Comparison of ENCODE assay signal across 9 cellular contexts in the genomic region with DNA sequence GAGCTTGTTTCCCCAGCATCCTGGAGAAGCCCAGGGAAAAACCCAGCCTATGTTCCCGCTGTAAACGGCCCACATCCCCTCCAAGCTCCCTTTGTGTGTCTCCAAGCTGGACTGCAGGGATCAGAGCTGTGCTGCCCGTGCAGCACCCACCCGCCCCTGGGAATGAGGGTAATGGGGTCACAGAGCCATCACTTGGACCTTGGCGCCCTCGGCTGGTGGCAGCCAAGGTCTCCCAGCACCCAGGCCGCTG. TPM values are rescaled to one million over a fixed set of nuclear protein-coding genes. Genes with fewer than 3 reads are reported as not detected.
DNase-seq lines count a peak whose midpoint lies in the region; ATAC-seq and TF ChIP-seq lines count a peak whose summit lies in the region.
"Had no signal": no experiment of that assay in that cellular context is flagged by ENCODE, and none has a peak within 500 bp of the region (broad histone marks: within the 10 kb centered on the region; RNA-seq: fewer than 3 reads in every experiment).

No MANE protein-coding gene starts in this region.

- intact Hi-C loops in activated CD4-positive, alpha-beta T cell treated with anti-CD3 and anti-CD28 coated beads, Interleukin-2, amount 10 ng/mL, durations not matched to agents 24 days and 14 days (cut with micrococcal nuclease), result loop anchor here (10.0 kb wide), 1 partner anchor 295 kb away; no protein-coding TSS in a partner anchor

- no peaks in the 10 kb centered on the region for H3K9me3 ChIP-seq in SU-DHL-6 (ENCODE audit: insufficient read depth, low read length)

- H2AFZ ChIP-seq in SU-DHL-6 (ENCODE audit: low read depth, low read length, severe bottlenecking), result no peak overlapping the region

- no peaks in the 10 kb centered on the region for H3K27me3 ChIP-seq in SU-DHL-6 (ENCODE audit: low read length)

- H3K27ac Mint-ChIP-seq in activated CD4-positive, alpha-beta T cell treated with anti-CD3 and anti-CD28 coated beads, Interleukin-2, amount 10 ng/mL, durations not matched to agents 24 days and 14 days, result peak overlapping the region; percentile 98

- H3F3A ChIP-seq in SU-DHL-6 (ENCODE audit: insufficient read depth), result peaks cover 7% of the 10 kb centered on the region

- H3K4me1 Mint-ChIP-seq in activated CD4-positive, alpha-beta T cell treated with anti-CD3 and anti-CD28 coated beads, Interleukin-2, amount 10 ng/mL, durations not matched to agents 24 days and 14 days, result peaks cover 41% of the 10 kb centered on the region

- H3K9me3 Mint-ChIP-seq in activated CD4-positive, alpha-beta T cell treated with anti-CD3 and anti-CD28 coated beads, Interleukin-2, amount 10 ng/mL, durations not matched to agents 24 days and 14 days, result no peaks in the 10 kb centered on the region

- H4K20me1 ChIP-seq in SU-DHL-6 (ENCODE audit: low read depth, low read length), result peaks cover 16% of the 10 kb centered on the region; the same call in 1 of the 2 replicates

- DNase-seq in activated CD4-positive, alpha-beta T cell treated with anti-CD3 and anti-CD28 coated beads, Interleukin-2, amount 10 ng/mL, durations not matched to agents 24 days and 14 days, result no peak
- DNase-seq in activated CD4-positive, alpha-beta T cell treated with anti-CD3 and anti-CD28 coated beads for 48 hours, result no peak
- DNase-seq in iPS-NIHi7 (ENCODE audit: extremely low spot score) (peak; percentile 54), substantia nigra (lab: John Stamatoyannopoulos, UW) (no peak), GM19240 (ENCODE audit: insufficient read length, low spot score) (no peak), ureter (ENCODE audit: low spot score) (no peak)

- H3K36me3 Mint-ChIP-seq in activated CD4-positive, alpha-beta T cell treated with anti-CD3 and anti-CD28 coated beads, Interleukin-2, amount 10 ng/mL, durations not matched to agents 24 days and 14 days (ENCODE audit: low read depth), result peaks cover 9% of the 10 kb centered on the region

- no peaks in the 10 kb centered on the region for H3K9me2 ChIP-seq in SU-DHL-6 (replicated peaks; ENCODE audit: insufficient read depth, low read length)

- H3K27me3 Mint-ChIP-seq in activated CD4-positive, alpha-beta T cell treated with anti-CD3 and anti-CD28 coated beads, Interleukin-2, amount 10 ng/mL, durations not matched to agents 24 days and 14 days, result peaks cover 7% of the 10 kb centered on the region

- peak overlapping the region; percentile 75 for H3K4me2 ChIP-seq in SU-DHL-6 (ENCODE audit: low read depth, low read length, poor library complexity, severe bottlenecking)

- TF ChIP-seq CTCF in SU-DHL-6 (IDR thresholded peaks at IDR 0.05; ENCODE audit: insufficient read depth, low read length, poor library complexity, severe bottlenecking), result peak; percentile 40

- ATAC-seq in HG02763 (IDR thresholded peaks at IDR 0.05; ENCODE audit: unreplicated experiment), result no peak

- peak overlapping the region; percentile 89 for H3K9ac ChIP-seq in SU-DHL-6 (ENCODE audit: low read length)

- H3K27ac ChIP-seq in SU-DHL-6 (ENCODE audit: low read depth, low read length) (peak overlapping the region; percentile 94), substantia nigra (ENCODE audit: low read depth, low read length, poor library complexity, severe bottlenecking) (peak overlapping the region; percentile 69)

- peak overlapping the region; percentile 95 for H3K4me3 Mint-ChIP-seq in activated CD4-positive, alpha-beta T cell treated with anti-CD3 and anti-CD28 coated beads, Interleukin-2, amount 10 ng/mL, durations not matched to agents 24 days and 14 days

- H3K79me2 ChIP-seq in SU-DHL-6 (ENCODE audit: insufficient read depth, low read length), result peaks cover 41% of the 10 kb centered on the region

- peak overlapping the region; percentile 76 for H3K4me3 ChIP-seq in SU-DHL-6 (ENCODE audit: insufficient read depth, low read length, poor library complexity, severe bottlenecking)

- H3K36me3 ChIP-seq in SU-DHL-6 (ENCODE audit: low read length), result no peaks in the 10 kb centered on the region

RNA-seq across cellular contexts. Expression of a gene that starts 0.7 kb away (rescaled TPM):
- 43.6 and 45.8 TPM in 2 replicates for total RNA-seq in activated CD4-positive, alpha-beta T cell treated with anti-CD3 and anti-CD28 coated beads, Interleukin-2, amount 10 ng/mL, durations not matched to agents 24 days and 14 days
- total RNA-seq in ureter, result 43.4 TPM

RNA-seq across cellular contexts. Expression of a gene that starts 27.0 kb away (rescaled TPM):
- total RNA-seq in activated CD4-positive, alpha-beta T cell treated with anti-CD3 and anti-CD28 coated beads, Interleukin-2, amount 10 ng/mL, durations not matched to agents 24 days and 14 days, result not detected in 2 replicates
- total RNA-seq in ureter, result not detected
- total RNA-seq: activated CD8-positive, alpha-beta memory T cell treated with anti-CD3 and anti-CD28 coated beads for 36 hours had no signal

RNA-seq across cellular contexts. Expression of a gene that starts 46.4 kb away (rescaled TPM):
- 1.2 and 1.3 TPM in 2 replicates for total RNA-seq in activated CD4-positive, alpha-beta T cell treated with anti-CD3 and anti-CD28 coated beads, Interleukin-2, amount 10 ng/mL, durations not matched to agents 24 days and 14 days
- 8.1 TPM for total RNA-seq in ureter
